ENCODE assay signal across 12 cellular contexts in genomic region chr21:19507682-19508260, GRCh38.
DNase-seq lines count a peak whose midpoint lies in the region; ATAC-seq, FAIRE-seq and TF ChIP-seq lines count a peak whose summit lies in the region.
"Had no signal": no experiment of that assay in that cellular context is flagged by ENCODE, and none has a peak within 500 bp of the region (broad histone marks: within the 10 kb centered on the region; RNA-seq: fewer than 3 reads in every experiment).

No MANE protein-coding gene starts in this region.

- no peak overlapping the region for H3K4me3 ChIP-seq in PC-3 (ENCODE audit: low read length)
- H3K4me3 ChIP-seq: HAP-1, vagina had no signal

- H3K36me3 ChIP-seq in PC-3 (ENCODE audit: low read depth, low read length), result no peaks in the 10 kb centered on the region
- H3K36me3 ChIP-seq: HAP-1, vagina had no signal

- no peaks in the 10 kb centered on the region for H3K27me3 ChIP-seq in PC-3 (ENCODE audit: low read length)
- H3K27me3 ChIP-seq: vagina had no signal

- H3K4me3 Mint-ChIP-seq in HFFc6 (no peak overlapping the region), glutamatergic neuron (ENCODE audit: unreplicated experiment) (no peak overlapping the region)

- no peak overlapping the region for H3K9ac ChIP-seq in PC-3 (ENCODE audit: low read length)

- H3K36me3 Mint-ChIP-seq in HFFc6 (ENCODE audit: low read depth) (no peaks in the 10 kb centered on the region; the same call in 1 of the 2 replicates), glutamatergic neuron (ENCODE audit: unreplicated experiment) (no peaks in the 10 kb centered on the region)

- no peaks in the 10 kb centered on the region for H3K4me1 ChIP-seq in PC-3 (ENCODE audit: insufficient read depth, low read length)
- H3K4me1 ChIP-seq: HAP-1, vagina had no signal

- H3K4me1 Mint-ChIP-seq in HFFc6 (ENCODE audit: low read depth) (no peaks in the 10 kb centered on the region), glutamatergic neuron (ENCODE audit: low read depth, unreplicated experiment) (no peaks in the 10 kb centered on the region)

- H3K9me2 ChIP-seq in PC-3 (replicated peaks; ENCODE audit: low read length), result no peaks in the 10 kb centered on the region

- no peaks in the 10 kb centered on the region for H3K79me2 ChIP-seq in PC-3 (ENCODE audit: low read length)

- POLR2A ChIA-PET in PC-3 (lab: Charles Lee; ENCODE audit: unreplicated experiment), result no interaction called here

- in situ Hi-C loops in GM13977 (cut with MboI; ENCODE audit: low pct_unique_long_range_greater_than_20kb, low sequenced_read_pairs, unreplicated experiment), result no loop called here

- no peak overlapping the region for H3K27ac ChIP-seq in PC-3 (ENCODE audit: low read length)
- H3K27ac ChIP-seq: vagina had no signal

- no peak for FAIRE-seq in D721Med (lab: Jason Lieb, UNC)

- no TSS peak for BruUV-seq in PC-3 (replicated peaks; lab: Mats Ljungman, UMichigan)

- H3K27ac Mint-ChIP-seq in HFFc6 (no peak overlapping the region), glutamatergic neuron (ENCODE audit: unreplicated experiment) (peak overlapping the region; percentile 16)

- DNase-seq in D721Med (ENCODE audit: insufficient read length, low spot score) (no peak), HFFc6 (no peak), PC-3 (peak; percentile 28), glutamatergic neuron (no peak), GM13977 (ENCODE audit: low spot score) (no peak), cardiac septum (ENCODE audit: low spot score) (no peak), GM03348 (ENCODE audit: low spot score) (no peak)
- DNase-seq: activated T-cell treated with anti-CD3 and anti-CD28 coated beads, Interleukin-2, amount 50 U/mL, for 1 hour; NCI-H2081 treated with DMSO at 0.1 percent for 48 hours had no signal

- intact Hi-C loops in PC-3 (cut with micrococcal nuclease), result no loop called here
- intact Hi-C loops in cardiac septum (cut with DNase I), result no loop called here

- no peak overlapping the region for H3K4me2 ChIP-seq in PC-3 (ENCODE audit: low read length)

- no peaks in the 10 kb centered on the region for H3F3A ChIP-seq in PC-3 (ENCODE audit: low read length, unreplicated experiment)

- H3K27me3 Mint-ChIP-seq in HFFc6 (ENCODE audit: insufficient read depth) (no peaks in the 10 kb centered on the region), glutamatergic neuron (ENCODE audit: unreplicated experiment) (no peaks in the 10 kb centered on the region)

- no peaks in the 10 kb centered on the region for H4K20me1 ChIP-seq in PC-3 (ENCODE audit: low read length)

- peaks cover 16% of the 10 kb centered on the region for H3K9me3 ChIP-seq in PC-3 (ENCODE audit: low read length)
- H3K9me3 ChIP-seq: HAP-1, vagina had no signal

- CTCF ChIA-PET in PC-3 (lab: Charles Lee), result no interaction called here

- TF ChIP-seq CTCF in D721Med (IDR thresholded peaks at IDR 0.05; ENCODE audit: insufficient read depth, missing control alignments) (peak; percentile 40), HFFc6 (IDR thresholded peaks at IDR 0.05) (peak; percentile 29; the same call in 1 of the 2 replicates), PC-3 (conservative IDR thresholded peaks at IDR 0.05; ENCODE audit: low read depth, low read length) (peak; percentile 54), glutamatergic neuron (IDR thresholded peaks at IDR 0.05; ENCODE audit: partially characterized antibody, unreplicated experiment) (peak; percentile 83), GM13977 (IDR thresholded peaks at IDR 0.05; ENCODE audit: extremely low read depth, insufficient read depth, missing control alignments) (no peak)

- ATAC-seq in PC-3, result no peak
- ATAC-seq in GM18520 (IDR thresholded peaks at IDR 0.05; ENCODE audit: unreplicated experiment), result no peak

- H2AFZ ChIP-seq in PC-3 (ENCODE audit: low read length), result no peak overlapping the region

- H3K9me3 Mint-ChIP-seq in HFFc6 (peaks cover 51% of the 10 kb centered on the region), glutamatergic neuron (ENCODE audit: unreplicated experiment) (no peaks in the 10 kb centered on the region)
